Comparison of ENCODE assay signal across 22 cellular contexts in genomic region chr4:100635899-100636298, GRCh38.
"Had no signal": no experiment of that assay in that cellular context is flagged by ENCODE, and none has a peak within 500 bp of the region (broad histone marks: within the 10 kb centered on the region; RNA-seq: fewer than 3 reads in every experiment).

No MANE protein-coding gene starts in this region.

- ATAC-seq: activated CD4-positive, alpha-beta T cell treated with anti-CD3 and anti-CD28 coated beads for 36 hours; activated T-helper 17 cell treated with anti-CD3 and anti-CD28 coated beads, Interleukin-2, amount 50 U/mL, for 72 hours; T-helper 17 cell had no signal

- DNase-seq: activated B cell treated with CpG ODN at 0.5 μM for 24 hours; activated CD4-positive, alpha-beta T cell treated with anti-CD3 and anti-CD28 coated beads for 36 hours; activated CD4-positive, alpha-beta T cell treated with anti-CD3 and anti-CD28 coated beads, Interleukin-2, amount 50 U/mL, for 4 hours; activated CD8-positive, alpha-beta memory T cell treated with anti-CD3 and anti-CD28 coated beads for 24 hours; activated CD8-positive, alpha-beta memory T cell treated with anti-CD3 and anti-CD28 coated beads, Interleukin-2, amount 50 U/mL, for 4 hours; activated T-cell treated with anti-CD3 and anti-CD28 coated beads, Interleukin-2, amount 50 U/mL, for 24 hours; adrenal gland; cerebellar nuclear complex; foreskin melanocyte; kidney glomerular epithelial cell; left ventricle myocardium inferior; midbrain; natural killer cell; psoas muscle; stimulated activated CD4-positive, alpha-beta T cell treated with anti-CD3 and anti-CD28 coated beads, Interleukin-4, amount 100 ng/mL, for 24 hours; T-helper 17 cell had no signal

- H3K4me3 ChIP-seq: adrenal gland, ascending aorta, coronary artery, left ventricle myocardium inferior, psoas muscle, right atrium auricular region, suprapubic skin, vagina had no signal

- H3K27ac ChIP-seq: adrenal gland, ascending aorta, coronary artery, left ventricle myocardium inferior, psoas muscle, right atrium auricular region, suprapubic skin, vagina had no signal

- H3K27me3 ChIP-seq: adrenal gland, ascending aorta, right atrium auricular region, suprapubic skin, vagina had no signal

- H3K36me3 ChIP-seq: adrenal gland, ascending aorta, left ventricle myocardium inferior, right atrium auricular region, suprapubic skin, vagina had no signal
